ENCODE assay signal across 12 cellular contexts in the genomic region with DNA sequence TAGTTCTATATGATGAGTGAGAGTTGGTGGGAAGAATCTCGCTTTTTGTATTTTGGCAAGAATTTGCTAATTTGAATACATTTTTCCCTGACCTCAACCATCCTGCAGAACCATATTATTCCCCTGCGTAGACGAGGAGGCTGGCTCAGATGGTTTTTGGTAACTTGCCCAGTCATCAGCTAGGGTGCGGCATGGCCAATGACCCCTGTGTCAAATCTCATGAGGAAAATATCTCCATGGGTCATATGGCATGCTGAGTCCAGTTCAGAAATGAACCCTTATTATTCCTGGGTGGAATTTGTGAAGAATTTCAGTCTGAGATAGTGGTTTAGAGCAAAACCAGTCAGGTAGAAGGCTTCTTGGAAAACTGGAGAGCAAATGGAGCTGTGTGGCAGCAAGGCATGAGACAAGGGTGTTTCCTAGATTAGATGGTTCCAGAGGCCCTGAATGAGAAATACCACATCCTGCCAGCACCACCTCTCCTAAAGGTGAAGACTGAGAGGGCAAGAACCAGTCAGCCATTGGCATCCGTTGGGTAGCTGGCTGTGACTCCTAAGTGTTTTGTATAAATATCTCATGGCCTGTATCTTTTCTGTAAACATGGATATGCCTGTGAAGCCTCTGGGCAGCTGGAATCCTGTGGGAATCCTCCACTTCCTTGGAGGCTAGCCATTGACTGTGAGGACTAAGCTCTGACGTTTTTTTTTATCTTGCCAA. TPM values are rescaled to one million over a fixed set of nuclear protein-coding genes. Genes with fewer than 3 reads are reported as not detected.
DNase-seq lines count a peak whose midpoint lies in the region; ATAC-seq and TF ChIP-seq lines count a peak whose summit lies in the region.
"Had no signal": no experiment of that assay in that cellular context is flagged by ENCODE, and none has a peak within 500 bp of the region (broad histone marks: within the 10 kb centered on the region; RNA-seq: fewer than 3 reads in every experiment).

No MANE protein-coding gene starts in this region.

- peaks cover 51% of the 10 kb centered on the region for H3K4me1 ChIP-seq in osteoblast (ENCODE audit: insufficient read depth, low read length)

- H3K4me2 ChIP-seq in osteoblast (ENCODE audit: insufficient read depth, low read length), result peak overlapping the region; percentile 47

- H3K79me2 ChIP-seq in osteoblast (ENCODE audit: insufficient read depth, low read length), result no peaks in the 10 kb centered on the region

- H3K9me3 ChIP-seq in osteoblast (ENCODE audit: low read depth, low read length), result no peaks in the 10 kb centered on the region

- peak; percentile 29 for DNase-seq in ELF-1 (ENCODE audit: low read depth, low spot score)
- DNase-seq in RPMI7951 (ENCODE audit: low read depth), result peak; percentile 95
- peak; percentile 81 for DNase-seq in choroid plexus epithelial cell (ENCODE audit: low read depth)
- DNase-seq in osteoblast (ENCODE audit: insufficient read length, low spot score, missing footprints), result peak; percentile 86
- no peak for DNase-seq in iPS-NIHi7 (ENCODE audit: extremely low spot score)
- DNase-seq: activated effector memory CD4-positive, alpha-beta T cell treated with anti-CD3 and anti-CD28 coated beads, Interleukin-2, amount 50 U/mL, for 16 hours; GDM1; NCI-H510A had no signal

- TF ChIP-seq CTCF in choroid plexus epithelial cell (conservative IDR thresholded peaks at IDR 0.05; ENCODE audit: low read depth, low read length) (no peak), osteoblast (IDR thresholded peaks at IDR 0.05; ENCODE audit: extremely low read depth, low read depth, low read length) (no peak)

- H3K27ac ChIP-seq in osteoblast (ENCODE audit: low read depth, low read length), result peak overlapping the region; percentile 87
- H3K27ac ChIP-seq: skin epidermis had no signal

- no peak overlapping the region for H2AFZ ChIP-seq in osteoblast (ENCODE audit: low read length)

- no peak overlapping the region for H3K4me3 ChIP-seq in choroid plexus epithelial cell (ENCODE audit: low read depth, low read length)
- no peak overlapping the region for H3K4me3 ChIP-seq in osteoblast (ENCODE audit: insufficient read depth, low read length)
- H3K4me3 ChIP-seq: skin epidermis had no signal

- no peaks in the 10 kb centered on the region for H3K27me3 ChIP-seq in osteoblast (ENCODE audit: insufficient read depth, low read length)

- no peaks in the 10 kb centered on the region for H4K20me1 ChIP-seq in osteoblast (ENCODE audit: insufficient read depth, low read length)

- ATAC-seq in HG03097 (IDR thresholded peaks at IDR 0.05; ENCODE audit: low FRiP score, unreplicated experiment) (no peak), HG03280 (IDR thresholded peaks at IDR 0.05; ENCODE audit: unreplicated experiment) (no peak)

- no peaks in the 10 kb centered on the region for H3K36me3 ChIP-seq in osteoblast (ENCODE audit: insufficient read depth, low read length)

RNA-seq across cellular contexts. Expression of a gene that starts 5.8 kb away (rescaled TPM):
- total RNA-seq in RPMI7951 (2014; rRNA removed; shearing (Covaris generic)), result 39.0 and 69.2 TPM in 2 replicates
- total RNA-seq in osteoblast, result 30.4 and 35.5 TPM in 2 replicates

RNA-seq across cellular contexts. Expression of a gene that starts 47.9 kb away (rescaled TPM):
- total RNA-seq in RPMI7951 (2014; rRNA removed; shearing (Covaris generic)), result 0.59 and 1.4 TPM in 2 replicates
- total RNA-seq in osteoblast, result under 0.01 TPM in 2 replicates
- total RNA-seq: lung microvascular endothelial cell had no signal

RNA-seq across cellular contexts. Expression of a gene that starts 54.4 kb away (rescaled TPM):
- not detected in 2 replicates for total RNA-seq in RPMI7951 (2014; rRNA removed; shearing (Covaris generic))
- not detected in 2 replicates for total RNA-seq in osteoblast
- total RNA-seq: lung microvascular endothelial cell had no signal
